In genomic region chr5:176388003-176388340, GRCh38 we compare ENCODE assay signal across 1 cellular context.
TF ChIP-seq lines count a peak whose summit lies in the region.

No MANE protein-coding gene starts in this region.

TF ChIP-seq in K562, 482 proteins besides CTCF, POLR2A, EP300 and RAD21 (continues in another document):
- TF ChIP-seq NFRKB (IDR thresholded peaks at IDR 0.05; ENCODE audit: low read depth) (peak; percentile 44; the same call in 1 of the 2 replicates), ZNF407 (IDR thresholded peaks at IDR 0.05; ENCODE audit: low read depth) (no peak), KLF10 (CRISPR knock-in tag; IDR thresholded peaks at IDR 0.05) (no peak), ZC3H8 (IDR thresholded peaks at IDR 0.05) (no peak), E2F5 (CRISPR knock-in tag; IDR thresholded peaks at IDR 0.05) (peak; percentile 79), ZBTB11 (CRISPR knock-in tag; IDR thresholded peaks at IDR 0.05) (peak in 1 of 3 experiments; percentile 19; a peak in 1 of 6 replicates), NCOR1 (IDR thresholded peaks at IDR 0.05) (no peak), FOXK1 (CRISPR knock-in tag; IDR thresholded peaks at IDR 0.05; ENCODE audit: borderline replicate concordance) (peak; percentile 30; the same call in 1 of the 2 replicates), ZNF165 (CRISPR knock-in tag; IDR thresholded peaks at IDR 0.05; ENCODE audit: borderline replicate concordance) (no peak), FIP1L1 (IDR thresholded peaks at IDR 0.05; ENCODE audit: low read depth, low read length, poor library complexity, severe bottlenecking) (no peak), EP400 (IDR thresholded peaks at IDR 0.05) (no peak), HOXB6 (CRISPR knock-in tag; IDR thresholded peaks at IDR 0.05; ENCODE audit: borderline replicate concordance) (no peak), DMBX1 (CRISPR knock-in tag; IDR thresholded peaks at IDR 0.05; ENCODE audit: borderline replicate concordance) (no peak), ZNF232 (CRISPR knock-in tag; IDR thresholded peaks at IDR 0.05) (0 out of 2 replicates have a peak, but pooled peaks have one; percentile 40), FOXA3 (CRISPR knock-in tag; conservative IDR thresholded peaks at IDR 0.05 in 1 of 2, IDR thresholded peaks at IDR 0.05 in 1 of 2) (no peak), NR2F6 (CRISPR knock-in tag; IDR thresholded peaks at IDR 0.05) (no peak), ZNF277 (CRISPR knock-in tag; IDR thresholded peaks at IDR 0.05; ENCODE audit: borderline replicate concordance) (no peak), SLC30A9 (CRISPR knock-in tag; IDR thresholded peaks at IDR 0.05) (no peak), RUNX1 (IDR thresholded peaks at IDR 0.05; ENCODE audit: low read depth) (no peak), BRD9 (IDR thresholded peaks at IDR 0.05; ENCODE audit: low read depth, partially characterized antibody) (no peak), YBX1 (IDR thresholded peaks at IDR 0.05) (no peak), THRA (IDR thresholded peaks at IDR 0.05) (no peak), TEAD4 (IDR thresholded peaks at IDR 0.05; ENCODE audit: low read length) (no peak), TEAD4 (CRISPR knock-in tag; IDR thresholded peaks at IDR 0.05; ENCODE audit: borderline replicate concordance) (no peak), NR2C2 (CRISPR knock-in tag; IDR thresholded peaks at IDR 0.05) (no peak), NR2C2 (tag; IDR thresholded peaks at IDR 0.05) (no peak), ZNF609 (CRISPR knock-in tag; IDR thresholded peaks at IDR 0.05; ENCODE audit: borderline replicate concordance) (0 out of 2 replicates have a peak, but pooled peaks have one; percentile 24), RBBP5 (IDR thresholded peaks at IDR 0.05; ENCODE audit: borderline replicate concordance, insufficient read depth, low read length, poor library complexity, severe bottlenecking) (no peak), ZBTB7A (IDR thresholded peaks at IDR 0.05; ENCODE audit: borderline replicate concordance, control insufficient read depth, low read depth, low read length) (0 out of 2 replicates have a peak, but pooled peaks have one; percentile 8), ZNF395 (CRISPR knock-in tag; IDR thresholded peaks at IDR 0.05) (no peak; the same call in 1 of the 2 replicates), ZNF224 (CRISPR knock-in tag; IDR thresholded peaks at IDR 0.05) (0 out of 2 replicates have a peak, but pooled peaks have one; percentile 31), KDM2B (CRISPR knock-in tag; IDR thresholded peaks at IDR 0.05) (no peak), SMARCA4 (IDR thresholded peaks at IDR 0.05) (no peak), CHD1 (IDR thresholded peaks at IDR 0.05; ENCODE audit: low read length) (peak; percentile 64), THRAP3 (IDR thresholded peaks at IDR 0.05; ENCODE audit: borderline replicate concordance) (no peak), SMAD3 (CRISPR knock-in tag; conservative IDR thresholded peaks at IDR 0.05) (no peak), ZBTB34 (CRISPR knock-in tag; IDR thresholded peaks at IDR 0.05) (no peak), ZNF274 (IDR thresholded peaks at IDR 0.05; ENCODE audit: borderline replicate concordance, low read depth, low read length) (no peak)
